16 cellular contexts compared by ENCODE assay signal in the genomic region with DNA sequence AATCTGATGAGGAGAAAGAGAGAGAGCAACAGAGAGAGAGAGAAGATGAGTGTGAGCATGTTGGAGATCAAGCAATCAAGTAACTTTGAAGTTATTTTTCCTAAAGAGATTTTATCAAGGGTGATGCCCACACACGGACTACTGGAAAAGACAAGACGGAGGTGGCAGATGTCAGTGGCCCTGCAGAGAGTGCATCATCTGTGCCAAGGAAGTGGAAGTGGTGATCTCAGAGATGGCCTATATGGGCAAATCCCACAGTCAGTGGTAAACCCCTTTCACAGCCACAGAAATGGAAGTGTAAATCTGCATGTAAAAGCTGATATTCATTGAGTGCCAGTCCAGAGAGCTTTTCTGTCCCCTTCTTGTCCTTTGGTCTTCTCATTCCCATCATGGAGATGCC.
"Had no signal": no experiment of that assay in that cellular context is flagged by ENCODE, and none has a peak within 500 bp of the region (broad histone marks: within the 10 kb centered on the region; RNA-seq: fewer than 3 reads in every experiment).

No MANE protein-coding gene starts in this region.

- DNase-seq: activated CD4-positive, alpha-beta T cell treated with anti-CD3 and anti-CD28 coated beads, Interleukin-2, amount 50 U/mL, for 1 hour; activated CD4-positive, CD25-positive, alpha-beta regulatory T cell; activated CD8-positive, alpha-beta memory T cell treated with anti-CD3 and anti-CD28 coated beads for 24 hours; activated gamma-delta T cell treated with Interleukin-2 at 50 U/mL for 16 hours; activated naive CD8-positive, alpha-beta T cell treated with anti-CD3 and anti-CD28 coated beads for 36 hours; amygdala; body of pancreas; caudate nucleus; islet precursor cell; posterior cingulate gyrus; retina; tibial artery had no signal

- H3K36me3 Mint-ChIP-seq: activated naive CD8-positive, alpha-beta T cell treated with anti-CD3 and anti-CD28 coated beads for 36 hours; stimulated activated effector memory CD8-positive, alpha-beta T cell treated with anti-CD3 and anti-CD28 coated beads, Interleukin-12 subunit alpha, Interleukin-12 subunit beta, amount 100 ng/mL, for 72 hours had no signal

- H3K4me3 ChIP-seq: body of pancreas, tibial artery had no signal

- H3K27me3 ChIP-seq: body of pancreas, neutrophil, tibial artery had no signal

- H3K4me3 Mint-ChIP-seq: activated naive CD8-positive, alpha-beta T cell treated with anti-CD3 and anti-CD28 coated beads for 36 hours; stimulated activated effector memory CD8-positive, alpha-beta T cell treated with anti-CD3 and anti-CD28 coated beads, Interleukin-12 subunit alpha, Interleukin-12 subunit beta, amount 100 ng/mL, for 72 hours had no signal

- H3K27ac Mint-ChIP-seq: activated naive CD8-positive, alpha-beta T cell treated with anti-CD3 and anti-CD28 coated beads for 36 hours; stimulated activated effector memory CD8-positive, alpha-beta T cell treated with anti-CD3 and anti-CD28 coated beads, Interleukin-12 subunit alpha, Interleukin-12 subunit beta, amount 100 ng/mL, for 72 hours had no signal

- H3K4me1 ChIP-seq: body of pancreas, tibial artery had no signal

- H3K27ac ChIP-seq: body of pancreas, neutrophil, tibial artery had no signal

- ATAC-seq: body of pancreas; esophagus mucosa; left lobe of liver; stimulated activated effector memory CD8-positive, alpha-beta T cell treated with anti-CD3 and anti-CD28 coated beads, Interleukin-12 subunit alpha, Interleukin-12 subunit beta, amount 100 ng/mL, for 72 hours had no signal

- H3K36me3 ChIP-seq: neutrophil, tibial artery had no signal

- H3K4me1 Mint-ChIP-seq: activated naive CD8-positive, alpha-beta T cell treated with anti-CD3 and anti-CD28 coated beads for 36 hours; stimulated activated effector memory CD8-positive, alpha-beta T cell treated with anti-CD3 and anti-CD28 coated beads, Interleukin-12 subunit alpha, Interleukin-12 subunit beta, amount 100 ng/mL, for 72 hours had no signal

- H3K27me3 Mint-ChIP-seq: activated naive CD8-positive, alpha-beta T cell treated with anti-CD3 and anti-CD28 coated beads for 36 hours had no signal
